In genomic region chr10:4836416-4836969, GRCh38 we compare ENCODE assay signal across 25 cellular contexts. TPM values are rescaled to one million over a fixed set of nuclear protein-coding genes. Genes with fewer than 3 reads are reported as not detected.
DNase-seq lines count a peak whose midpoint lies in the region; ATAC-seq and TF ChIP-seq lines count a peak whose summit lies in the region.
"Had no signal": no experiment of that assay in that cellular context is flagged by ENCODE, and none has a peak within 500 bp of the region (broad histone marks: within the 10 kb centered on the region; RNA-seq: fewer than 3 reads in every experiment).

No MANE protein-coding gene starts in this region.

- 75 to 92% methylated on average over 4 to 8 of the region's 8 CpGs for WGBS in endodermal cell (ENCODE audit: insufficient coverage in 1 of 2, insufficient read length in 1 of 2), 2 experiments

- no peak overlapping the region for H3K4me3 ChIP-seq in endodermal cell (ENCODE audit: low read length)
- H3K4me3 ChIP-seq: GM12878, K562, MG63, SJCRH30 had no signal

- no peak for DNase-seq in activated CD4-positive, alpha-beta T cell treated with anti-CD3 and anti-CD28 coated beads, Interleukin-2, amount 10 ng/mL, durations not matched to agents 24 days and 14 days
- DNase-seq in activated CD4-positive, alpha-beta T cell treated with anti-CD3 and anti-CD28 coated beads, Interleukin-2, amount 50 U/mL, for 4 hours = no peak
- DNase-seq in activated naive CD8-positive, alpha-beta T cell treated with anti-CD3 and anti-CD28 coated beads, Interleukin-2, amount 10 ng/mL, durations not matched to agents 7 days and 5 days = no peak
- no peak for DNase-seq in activated naive CD8-positive, alpha-beta T cell treated with anti-CD3 and anti-CD28 coated beads for 36 hours
- no peak for DNase-seq in endodermal cell
- DNase-seq in stimulated activated naive CD8-positive, alpha-beta T cell treated with anti-CD3 and anti-CD28 coated beads, Interleukin-15, amount 100 ng/mL, for 72 hours = no peak
- DNase-seq in HuH-7 (ENCODE audit: low spot score) = no peak
- DNase-seq: Caco-2, DMS 273 treated with DMSO at 0.1 percent for 48 hours, DND-41, H9, HFFc6, MG63, NCI-H1417, NCI-H1694 treated with DMSO at 0.1 percent for 48 hours, NCI-H2081 treated with DMSO at 0.1 percent for 48 hours, NCI-H2171 treated with DMSO at 0.1 percent for 48 hours, NCI-H524 treated with DMSO at 0.1 percent for 48 hours, SJCRH30 had no signal

- intact Hi-C loops in activated CD4-positive, alpha-beta T cell treated with anti-CD3 and anti-CD28 coated beads, Interleukin-2, amount 10 ng/mL, durations not matched to agents 24 days and 14 days (cut with micrococcal nuclease) = no loop called here

- no peaks in the 10 kb centered on the region for H3K27me3 Mint-ChIP-seq in activated CD4-positive, alpha-beta T cell treated with anti-CD3 and anti-CD28 coated beads, Interleukin-2, amount 10 ng/mL, durations not matched to agents 24 days and 14 days
- H3K27me3 Mint-ChIP-seq in activated naive CD8-positive, alpha-beta T cell treated with anti-CD3 and anti-CD28 coated beads, Interleukin-2, amount 10 ng/mL, durations not matched to agents 7 days and 5 days = no peaks in the 10 kb centered on the region
- no peaks in the 10 kb centered on the region for H3K27me3 Mint-ChIP-seq in activated naive CD8-positive, alpha-beta T cell treated with anti-CD3 and anti-CD28 coated beads for 36 hours
- H3K27me3 Mint-ChIP-seq in endodermal cell (ENCODE audit: insufficient read depth) = no peaks in the 10 kb centered on the region
- H3K27me3 Mint-ChIP-seq in stimulated activated naive CD8-positive, alpha-beta T cell treated with anti-CD3 and anti-CD28 coated beads, Interleukin-15, amount 100 ng/mL, for 72 hours = peaks cover 8% of the 10 kb centered on the region

- H3K27ac ChIP-seq in endodermal cell (ENCODE audit: low read depth, low read length) = no peak overlapping the region
- H3K27ac ChIP-seq: C4-2B, SJCRH30 had no signal

- no peaks in the 10 kb centered on the region for H3K9me3 Mint-ChIP-seq in activated CD4-positive, alpha-beta T cell treated with anti-CD3 and anti-CD28 coated beads, Interleukin-2, amount 10 ng/mL, durations not matched to agents 24 days and 14 days
- no peaks in the 10 kb centered on the region for H3K9me3 Mint-ChIP-seq in activated naive CD8-positive, alpha-beta T cell treated with anti-CD3 and anti-CD28 coated beads, Interleukin-2, amount 10 ng/mL, durations not matched to agents 7 days and 5 days
- H3K9me3 Mint-ChIP-seq in activated naive CD8-positive, alpha-beta T cell treated with anti-CD3 and anti-CD28 coated beads for 36 hours = no peaks in the 10 kb centered on the region
- no peaks in the 10 kb centered on the region for H3K9me3 Mint-ChIP-seq in endodermal cell
- H3K9me3 Mint-ChIP-seq in stimulated activated naive CD8-positive, alpha-beta T cell treated with anti-CD3 and anti-CD28 coated beads, Interleukin-15, amount 100 ng/mL, for 72 hours = no peaks in the 10 kb centered on the region
- H3K9me3 Mint-ChIP-seq: HFFc6 had no signal

- H3K4me1 ChIP-seq in endodermal cell (ENCODE audit: control insufficient read depth, insufficient read depth, low read length) = no peaks in the 10 kb centered on the region
- H3K4me1 ChIP-seq: Caco-2, SJCRH30 had no signal

- peak overlapping the region; percentile 12 for H3K4me3 Mint-ChIP-seq in activated CD4-positive, alpha-beta T cell treated with anti-CD3 and anti-CD28 coated beads, Interleukin-2, amount 10 ng/mL, durations not matched to agents 24 days and 14 days
- H3K4me3 Mint-ChIP-seq in activated naive CD8-positive, alpha-beta T cell treated with anti-CD3 and anti-CD28 coated beads, Interleukin-2, amount 10 ng/mL, durations not matched to agents 7 days and 5 days = no peak overlapping the region
- H3K4me3 Mint-ChIP-seq in activated naive CD8-positive, alpha-beta T cell treated with anti-CD3 and anti-CD28 coated beads for 36 hours = no peak overlapping the region
- H3K4me3 Mint-ChIP-seq in endodermal cell = no peak overlapping the region
- H3K4me3 Mint-ChIP-seq in stimulated activated naive CD8-positive, alpha-beta T cell treated with anti-CD3 and anti-CD28 coated beads, Interleukin-15, amount 100 ng/mL, for 72 hours = no peak overlapping the region
- H3K4me3 Mint-ChIP-seq: H9, HFFc6 had no signal

- POLR2A ChIA-PET in activated naive CD8-positive, alpha-beta T cell treated with anti-CD3 and anti-CD28 coated beads, Interleukin-2, amount 10 ng/mL, durations not matched to agents 7 days and 5 days (lab: Charles Lee) = interaction anchor here (0.6 to 2.0 kb wide), 3 partner anchors 10 to 1162 kb away, joined by 3 to 7 read pairs (median 4); partner anchors contain the start of gene AKR1E2

- ATAC-seq in activated naive CD8-positive, alpha-beta T cell treated with anti-CD3 and anti-CD28 coated beads, Interleukin-2, amount 10 ng/mL, durations not matched to agents 7 days and 5 days (ENCODE audit: low read depth) = no peak
- no peak for ATAC-seq in stimulated activated naive CD8-positive, alpha-beta T cell treated with anti-CD3 and anti-CD28 coated beads, Interleukin-15, amount 100 ng/mL, for 72 hours
- ATAC-seq in GM18858 (IDR thresholded peaks at IDR 0.05; ENCODE audit: unreplicated experiment) = no peak
- ATAC-seq: GM12878, K562 had no signal

- no peaks in the 10 kb centered on the region for H3K36me3 ChIP-seq in endodermal cell (ENCODE audit: control insufficient read depth, insufficient read depth, low read length)
- H3K36me3 ChIP-seq: MG63, SJCRH30 had no signal

- H3K9ac ChIP-seq in endodermal cell (ENCODE audit: extremely low read depth, low read length, poor library complexity, severe bottlenecking) = no peak overlapping the region

- H3K27me3 ChIP-seq in endodermal cell (ENCODE audit: control insufficient read depth, insufficient read depth, low read length, poor library complexity, severe bottlenecking) = no peaks in the 10 kb centered on the region
- H3K27me3 ChIP-seq: MG63, SJCRH30 had no signal

- peaks cover 29% of the 10 kb centered on the region for H3K4me1 Mint-ChIP-seq in activated CD4-positive, alpha-beta T cell treated with anti-CD3 and anti-CD28 coated beads, Interleukin-2, amount 10 ng/mL, durations not matched to agents 24 days and 14 days
- H3K4me1 Mint-ChIP-seq in activated naive CD8-positive, alpha-beta T cell treated with anti-CD3 and anti-CD28 coated beads, Interleukin-2, amount 10 ng/mL, durations not matched to agents 7 days and 5 days = peaks cover 17% of the 10 kb centered on the region
- peaks cover 21% of the 10 kb centered on the region for H3K4me1 Mint-ChIP-seq in activated naive CD8-positive, alpha-beta T cell treated with anti-CD3 and anti-CD28 coated beads for 36 hours
- peaks cover 4% of the 10 kb centered on the region for H3K4me1 Mint-ChIP-seq in endodermal cell
- peaks cover 14% of the 10 kb centered on the region for H3K4me1 Mint-ChIP-seq in stimulated activated naive CD8-positive, alpha-beta T cell treated with anti-CD3 and anti-CD28 coated beads, Interleukin-15, amount 100 ng/mL, for 72 hours
- H3K4me1 Mint-ChIP-seq: H9 had no signal

- peak overlapping the region; percentile 42 for H3K27ac Mint-ChIP-seq in activated CD4-positive, alpha-beta T cell treated with anti-CD3 and anti-CD28 coated beads, Interleukin-2, amount 10 ng/mL, durations not matched to agents 24 days and 14 days
- peak overlapping the region; percentile 53 for H3K27ac Mint-ChIP-seq in activated naive CD8-positive, alpha-beta T cell treated with anti-CD3 and anti-CD28 coated beads, Interleukin-2, amount 10 ng/mL, durations not matched to agents 7 days and 5 days
- no peak overlapping the region for H3K27ac Mint-ChIP-seq in activated naive CD8-positive, alpha-beta T cell treated with anti-CD3 and anti-CD28 coated beads for 36 hours
- peak overlapping the region; percentile 30 for H3K27ac Mint-ChIP-seq in endodermal cell
- H3K27ac Mint-ChIP-seq in stimulated activated naive CD8-positive, alpha-beta T cell treated with anti-CD3 and anti-CD28 coated beads, Interleukin-15, amount 100 ng/mL, for 72 hours = peak overlapping the region in 1 of 2 donors; percentile 53
- H3K27ac Mint-ChIP-seq: H9, HFFc6 had no signal

- peaks cover 25% of the 10 kb centered on the region for H3K36me3 Mint-ChIP-seq in activated CD4-positive, alpha-beta T cell treated with anti-CD3 and anti-CD28 coated beads, Interleukin-2, amount 10 ng/mL, durations not matched to agents 24 days and 14 days (ENCODE audit: low read depth)
- peaks cover 7% of the 10 kb centered on the region for H3K36me3 Mint-ChIP-seq in activated naive CD8-positive, alpha-beta T cell treated with anti-CD3 and anti-CD28 coated beads, Interleukin-2, amount 10 ng/mL, durations not matched to agents 7 days and 5 days
- peaks cover 21% of the 10 kb centered on the region for H3K36me3 Mint-ChIP-seq in activated naive CD8-positive, alpha-beta T cell treated with anti-CD3 and anti-CD28 coated beads for 36 hours
- H3K36me3 Mint-ChIP-seq in endodermal cell (ENCODE audit: low read depth) = peaks cover 1% of the 10 kb centered on the region

- no peaks in the 10 kb centered on the region for H3K9me3 ChIP-seq in endodermal cell (ENCODE audit: control insufficient read depth, low read length)
- H3K9me3 ChIP-seq: Caco-2, MG63, SJCRH30 had no signal

- TF ChIP-seq CTCF in endodermal cell (conservative IDR thresholded peaks at IDR 0.05) = no peak

RNA-seq across cellular contexts. Expression of gene AKR1E2, which starts 10.5 kb away (rescaled TPM):
- 6.6 and 7.9 TPM in 2 replicates for total RNA-seq in activated CD4-positive, alpha-beta T cell treated with anti-CD3 and anti-CD28 coated beads, Interleukin-2, amount 10 ng/mL, durations not matched to agents 24 days and 14 days
- total RNA-seq in activated naive CD8-positive, alpha-beta T cell treated with anti-CD3 and anti-CD28 coated beads, Interleukin-2, amount 10 ng/mL, durations not matched to agents 7 days and 5 days = 1 to 10 TPM; 4.5 to 6.5 TPM
- 1 to 10 TPM; 5.1 to 5.6 TPM for total RNA-seq in activated naive CD8-positive, alpha-beta T cell treated with anti-CD3 and anti-CD28 coated beads for 36 hours
- 1 to 10 TPM; 5.7 to 6.4 TPM for total RNA-seq in endodermal cell
- polyA plus RNA-seq in endodermal cell (2013, experiment 1 of 2) = 4.1 TPM
- 4.2 TPM for polyA plus RNA-seq in endodermal cell (2013, experiment 2 of 2)
- total RNA-seq: GM12878, LHCN-M2, OCI-LY7, SJCRH30 had no signal
- polyA plus RNA-seq: GM12878 had no signal
